ENCODE assay signal across 26 cellular contexts in the genomic region with DNA sequence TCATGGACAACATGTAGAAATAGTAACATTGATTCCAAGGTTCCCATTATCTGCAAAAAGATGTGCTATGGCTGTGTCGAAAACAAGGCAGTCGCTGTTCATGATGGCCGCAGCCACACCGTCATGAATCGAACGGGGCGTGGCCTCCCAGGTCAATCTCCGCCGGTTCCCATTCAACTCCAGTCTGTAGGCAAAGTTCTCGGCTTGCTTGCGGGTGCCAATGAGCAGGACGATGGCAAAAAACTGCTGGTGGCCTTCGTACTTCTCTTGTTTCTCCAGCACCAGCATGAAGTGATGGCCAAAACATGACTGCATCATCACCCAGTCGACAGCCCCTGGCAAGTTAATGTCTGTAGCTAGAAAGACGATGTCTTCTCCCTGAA. TPM values are rescaled to one million over a fixed set of nuclear protein-coding genes. Genes with fewer than 3 reads are reported as not detected.
DNase-seq lines count a peak whose midpoint lies in the region; ATAC-seq and TF ChIP-seq lines count a peak whose summit lies in the region.
"Had no signal": no experiment of that assay in that cellular context is flagged by ENCODE, and none has a peak within 500 bp of the region (broad histone marks: within the 10 kb centered on the region; RNA-seq: fewer than 3 reads in every experiment).

No MANE protein-coding gene starts in this region.

- no peak for ATAC-seq in activated naive CD4-positive, alpha-beta T cell treated with anti-CD3 and anti-CD28 coated beads, Interleukin-2, amount 50 U/mL, for 72 hours
- no peak for ATAC-seq in gastrocnemius medialis
- ATAC-seq: left colon, T-helper 17 cell had no signal

- intact Hi-C loops in gastrocnemius medialis (cut with DNase I; ENCODE audit: low total_unique reads): no loop called here

- in situ Hi-C loops in gastrocnemius medialis (cut with MboI; ENCODE audit: low sequenced_read_pairs in 4 of 4): no loop called here

- no peaks in the 10 kb centered on the region for H3K9me3 Mint-ChIP-seq in T-helper 1 cell treated with Interleukin-12 subunit alpha and Interleukin-12 subunit beta and Interleukin-4 antibody, amounts not matched to agents 30 μg/mL and 1 μg/mL, for 36 hours
- H3K9me3 Mint-ChIP-seq in activated naive CD4-positive, alpha-beta T cell treated with anti-CD3 and anti-CD28 coated beads, Interleukin-2, amount 50 U/mL, for 72 hours: no peaks in the 10 kb centered on the region
- H3K9me3 Mint-ChIP-seq in chondrocyte (ENCODE audit: low read depth) (no peaks in the 10 kb centered on the region), type B pancreatic cell (no peaks in the 10 kb centered on the region)
- H3K9me3 Mint-ChIP-seq: CD4-positive, alpha-beta T cell; central memory CD8-positive, alpha-beta T cell had no signal

- DNase-seq in T-helper 1 cell (no peak), chondrocyte (ENCODE audit: low spot score) (no peak), type B pancreatic cell (ENCODE audit: extremely low spot score, unreplicated experiment) (no peak), NCI-H1105 treated with DMSO at 0.1 percent for 48 hours (lab: John Stamatoyannopoulos, UW) (no peak), gastrocnemius medialis (no peak)
- no peak for DNase-seq in activated naive CD4-positive, alpha-beta T cell treated with anti-CD3 and anti-CD28 coated beads, Interleukin-2, amount 50 U/mL, for 72 hours (ENCODE audit: low spot score in 2 of 2)
- no peak for DNase-seq in activated naive CD4-positive, alpha-beta T cell (lab: John Stamatoyannopoulos, UW)
- DNase-seq: activated CD4-positive, alpha-beta T cell treated with anti-CD3 and anti-CD28 coated beads, Interleukin-2, amount 50 U/mL, for 1 hour; CD4-positive, alpha-beta T cell; dermis blood vessel endothelial cell; DMS 273 treated with DMSO at 0.1 percent for 48 hours; HCEC 1CT; hippocampal formation; left colon; NCI-H2029 treated with DMSO at 0.1 percent for 48 hours; NCI-H345; stimulated activated CD4-positive, alpha-beta T cell treated with anti-CD3 and anti-CD28 coated beads, Interleukin-2, amount 100 ng/mL, for 24 hours; T-helper 17 cell had no signal

- H3K36me3 ChIP-seq in gastrocnemius medialis: peaks cover 0 to 13% of the 10 kb centered on the region in 2 donors

- H3K4me1 Mint-ChIP-seq in T-helper 1 cell treated with Interleukin-12 subunit alpha and Interleukin-12 subunit beta and Interleukin-4 antibody, amounts not matched to agents 30 μg/mL and 1 μg/mL, for 36 hours (ENCODE audit: low read depth): peaks cover 83% of the 10 kb centered on the region
- peaks cover 68% of the 10 kb centered on the region for H3K4me1 Mint-ChIP-seq in chondrocyte (ENCODE audit: low read depth)
- H3K4me1 Mint-ChIP-seq in type B pancreatic cell (ENCODE audit: unreplicated experiment): peaks cover 26% of the 10 kb centered on the region

- H3K4me3 ChIP-seq in gastrocnemius medialis: no peak overlapping the region
- H3K4me3 ChIP-seq: right atrium auricular region, SJSA1, suprapubic skin had no signal

- TF ChIP-seq POLR2A in gastrocnemius medialis (IDR thresholded peaks at IDR 0.05): no peak

- H3K27ac Mint-ChIP-seq in T-helper 1 cell treated with Interleukin-12 subunit alpha and Interleukin-12 subunit beta and Interleukin-4 antibody, amounts not matched to agents 30 μg/mL and 1 μg/mL, for 36 hours: peak overlapping the region; percentile 41
- H3K27ac Mint-ChIP-seq in activated naive CD4-positive, alpha-beta T cell treated with anti-CD3 and anti-CD28 coated beads, Interleukin-2, amount 50 U/mL, for 72 hours: peak overlapping the region; percentile 93 to 99
- peak overlapping the region; percentile 55 for H3K27ac Mint-ChIP-seq in chondrocyte (ENCODE audit: unreplicated experiment)
- peak overlapping the region; percentile 18 for H3K27ac Mint-ChIP-seq in type B pancreatic cell
- H3K27ac Mint-ChIP-seq: CD4-positive, alpha-beta T cell had no signal

- peaks cover 19 to 28% of the 10 kb centered on the region in 2 donors for H3K4me1 ChIP-seq in gastrocnemius medialis

- H3K36me3 Mint-ChIP-seq in T-helper 1 cell treated with Interleukin-12 subunit alpha and Interleukin-12 subunit beta and Interleukin-4 antibody, amounts not matched to agents 30 μg/mL and 1 μg/mL, for 36 hours (ENCODE audit: low read depth): peaks cover 25% of the 10 kb centered on the region
- peaks cover 28 to 53% of the 10 kb centered on the region in 2 donors for H3K36me3 Mint-ChIP-seq in activated naive CD4-positive, alpha-beta T cell treated with anti-CD3 and anti-CD28 coated beads, Interleukin-2, amount 50 U/mL, for 72 hours
- H3K36me3 Mint-ChIP-seq in chondrocyte (ENCODE audit: low read depth) (peaks cover 12% of the 10 kb centered on the region), type B pancreatic cell (peaks cover 16% of the 10 kb centered on the region)

- H3K9me3 ChIP-seq in gastrocnemius medialis: no peaks in the 10 kb centered on the region
- H3K9me3 ChIP-seq: right atrium auricular region, SJSA1, suprapubic skin had no signal

- H3K4me3 Mint-ChIP-seq in T-helper 1 cell treated with Interleukin-12 subunit alpha and Interleukin-12 subunit beta and Interleukin-4 antibody, amounts not matched to agents 30 μg/mL and 1 μg/mL, for 36 hours: no peak overlapping the region
- H3K4me3 Mint-ChIP-seq in chondrocyte (ENCODE audit: unreplicated experiment) (no peak overlapping the region), type B pancreatic cell (no peak overlapping the region)
- H3K4me3 Mint-ChIP-seq: CD4-positive, alpha-beta T cell; central memory CD8-positive, alpha-beta T cell; T-helper 17 cell had no signal

- H3K27me3 Mint-ChIP-seq in T-helper 1 cell treated with Interleukin-12 subunit alpha and Interleukin-12 subunit beta and Interleukin-4 antibody, amounts not matched to agents 30 μg/mL and 1 μg/mL, for 36 hours (ENCODE audit: low read depth): no peaks in the 10 kb centered on the region
- H3K27me3 Mint-ChIP-seq in chondrocyte (ENCODE audit: low read depth) (no peaks in the 10 kb centered on the region), type B pancreatic cell (no peaks in the 10 kb centered on the region)
- H3K27me3 Mint-ChIP-seq: CD4-positive, alpha-beta T cell; central memory CD8-positive, alpha-beta T cell; T-helper 17 cell had no signal

- no peak overlapping the region for H3K27ac ChIP-seq in gastrocnemius medialis
- H3K27ac ChIP-seq: 22Rv1, right atrium auricular region, SJSA1, suprapubic skin had no signal

- no peak for TF ChIP-seq CTCF in chondrocyte (IDR thresholded peaks at IDR 0.05)
- no peak for TF ChIP-seq CTCF in type B pancreatic cell (conservative IDR thresholded peaks at IDR 0.05)
- no peak for TF ChIP-seq CTCF in gastrocnemius medialis (IDR thresholded peaks at IDR 0.05 in 4 of 5, conservative IDR thresholded peaks at IDR 0.05 in 1 of 5)

- no peaks in the 10 kb centered on the region for H3K27me3 ChIP-seq in gastrocnemius medialis
- H3K27me3 ChIP-seq: right atrium auricular region, SJSA1, suprapubic skin had no signal

RNA-seq across cellular contexts. Expression of gene SIAH2, which starts 20.8 kb away (rescaled TPM):
- total RNA-seq in activated naive CD4-positive, alpha-beta T cell treated with anti-CD3 and anti-CD28 coated beads, Interleukin-2, amount 50 U/mL, for 72 hours: 10 to 100 TPM; 68.3 to 74.7 TPM
- total RNA-seq in chondrocyte: 24.3 to 39.7 TPM (median 39.2 TPM) in 3 replicates
- total RNA-seq in type B pancreatic cell (ENCODE audit: low replicate concordance): 18.2 and 26.6 TPM in 2 replicates
- total RNA-seq in gastrocnemius medialis: 10 to 100 TPM; 10.9 to 25.6 (median 20.0) TPM

RNA-seq across cellular contexts. Expression of gene ERICH6, which starts 38.4 kb away (rescaled TPM):
- total RNA-seq in activated naive CD4-positive, alpha-beta T cell treated with anti-CD3 and anti-CD28 coated beads, Interleukin-2, amount 50 U/mL, for 72 hours: not detected
- total RNA-seq in chondrocyte (not detected in 3 replicates), type B pancreatic cell (ENCODE audit: low replicate concordance) (not detected in 2 replicates), gastrocnemius medialis (not detected)
- total RNA-seq: CD4-positive, alpha-beta T cell; dermis blood vessel endothelial cell; HT-29; left colon; MCF 10A; right atrium auricular region; SJSA1 had no signal

Comparison
In these comparisons a context has a peak if more than half of its experiments do, and no peak if none do; other contexts are left out.
1. H3K27ac Mint-ChIP-seq: peak in every context shown above with its lines; median percentile 96 in activated naive CD4-positive, alpha-beta T cell treated with anti-CD3 and anti-CD28 coated beads, Interleukin-2, amount 50 U/mL, for 72 hours; 55 in chondrocyte; 41 in T-helper 1 cell treated with Interleukin-12 subunit alpha and Interleukin-12 subunit beta and Interleukin-4 antibody, amounts not matched to agents 30 μg/mL and 1 μg/mL, for 36 hours; 18 in type B pancreatic cell.